22 cellular contexts compared by ENCODE assay signal in genomic region chrX:11447418-11447817, GRCh38.
"Had no signal": no experiment of that assay in that cellular context is flagged by ENCODE, and none has a peak within 500 bp of the region (broad histone marks: within the 10 kb centered on the region; RNA-seq: fewer than 3 reads in every experiment).

No MANE protein-coding gene starts in this region.

- H3K27ac ChIP-seq: foreskin keratinocyte, lower lobe of right lung, pancreas had no signal

- H3K9me3 ChIP-seq: lower lobe of right lung, pancreas, spleen, thoracic aorta had no signal

- H3K4me3 ChIP-seq: lower lobe of right lung, pancreas, spleen, thoracic aorta had no signal

- H3K4me3 Mint-ChIP-seq: activated CD4-positive, alpha-beta T cell treated with anti-CD3 and anti-CD28 coated beads, Interleukin-2, amount 10 ng/mL, durations not matched to agents 7 days and 5 days; activated CD8-positive, alpha-beta T cell treated with anti-CD3 and anti-CD28 coated beads, Interleukin-2, amount 10 ng/mL, durations not matched to agents 7 days and 5 days; activated naive CD8-positive, alpha-beta T cell treated with anti-CD3 and anti-CD28 coated beads, Interleukin-2, amount 10 ng/mL, durations not matched to agents 7 days and 5 days; activated T-cell treated with anti-CD3 and anti-CD28 coated beads, Interleukin-2, amount 50 U/mL, for 24 hours; central memory CD8-positive, alpha-beta T cell; natural killer cell; stimulated activated memory B cell treated with anti-CD40 and anti-IgM and Interleukin-4, amounts not matched to agents 10 μg/mL and 1 μg/mL and 100 μg/mL, for 72 hours; T-cell had no signal

- H3K9me3 Mint-ChIP-seq: activated CD4-positive, alpha-beta T cell treated with anti-CD3 and anti-CD28 coated beads, Interleukin-2, amount 10 ng/mL, durations not matched to agents 7 days and 5 days; activated naive CD8-positive, alpha-beta T cell treated with anti-CD3 and anti-CD28 coated beads, Interleukin-2, amount 10 ng/mL, durations not matched to agents 7 days and 5 days; activated T-cell treated with anti-CD3 and anti-CD28 coated beads, Interleukin-2, amount 50 U/mL, for 24 hours; activated T-helper 2 cell treated with anti-CD3 and anti-CD28 coated beads, Interferon-gamma antibody, Interleukin-2, Interleukin-4, amounts not matched to agents 10 μg/mL and 5 μg/mL and 100 μg/mL, durations not matched to agents 14 hours and 24 hours and 36 hours; central memory CD8-positive, alpha-beta T cell; natural killer cell; stimulated activated memory B cell treated with anti-CD40 and anti-IgM and Interleukin-4, amounts not matched to agents 10 μg/mL and 1 μg/mL and 100 μg/mL, for 72 hours; T-cell had no signal

- DNase-seq: activated CD4-positive, alpha-beta T cell treated with anti-CD3 and anti-CD28 coated beads, Interleukin-2, amount 10 ng/mL, durations not matched to agents 7 days and 5 days; activated CD8-positive, alpha-beta T cell treated with anti-CD3 and anti-CD28 coated beads, Interleukin-2, amount 10 ng/mL, durations not matched to agents 7 days and 5 days; activated naive CD4-positive, alpha-beta T cell treated with Interleukin-2 at 50 U/mL for 16 hours; activated naive CD8-positive, alpha-beta T cell treated with anti-CD3 and anti-CD28 coated beads, Interleukin-2, amount 10 ng/mL, durations not matched to agents 7 days and 5 days; activated T-cell treated with anti-CD3 and anti-CD28 coated beads, Interleukin-2, amount 50 U/mL, for 24 hours; effector CD4-positive, alpha-beta T cell; foreskin keratinocyte; glutamatergic neuron; hippocampal formation; islet precursor cell; lower lobe of right lung; natural killer cell; pancreas; spleen; stimulated activated CD4-positive, alpha-beta T cell treated with anti-CD3 and anti-CD28 coated beads, Interleukin-4, amount 100 ng/mL, for 4 hours; T-cell had no signal

- H3K27me3 ChIP-seq: foreskin keratinocyte had no signal

- H3K4me1 Mint-ChIP-seq: activated CD4-positive, alpha-beta T cell treated with anti-CD3 and anti-CD28 coated beads, Interleukin-2, amount 10 ng/mL, durations not matched to agents 7 days and 5 days; activated naive CD8-positive, alpha-beta T cell treated with anti-CD3 and anti-CD28 coated beads, Interleukin-2, amount 10 ng/mL, durations not matched to agents 7 days and 5 days; central memory CD8-positive, alpha-beta T cell; natural killer cell; stimulated activated memory B cell treated with anti-CD40 and anti-IgM and Interleukin-4, amounts not matched to agents 10 μg/mL and 1 μg/mL and 100 μg/mL, for 72 hours; T-cell had no signal

- H3K4me1 ChIP-seq: foreskin keratinocyte, lower lobe of right lung, pancreas, spleen had no signal

- ATAC-seq: activated CD8-positive, alpha-beta T cell treated with anti-CD3 and anti-CD28 coated beads, Interleukin-2, amount 10 ng/mL, durations not matched to agents 7 days and 5 days; esophagus mucosa; foreskin keratinocyte; lower lobe of right lung; natural killer cell; pancreas; stimulated activated memory B cell treated with anti-CD40 and anti-IgM and Interleukin-4, amounts not matched to agents 10 μg/mL and 1 μg/mL and 100 μg/mL, for 72 hours; T-cell had no signal

- H3K27ac Mint-ChIP-seq: activated CD4-positive, alpha-beta T cell treated with anti-CD3 and anti-CD28 coated beads, Interleukin-2, amount 10 ng/mL, durations not matched to agents 7 days and 5 days; activated CD8-positive, alpha-beta T cell treated with anti-CD3 and anti-CD28 coated beads, Interleukin-2, amount 10 ng/mL, durations not matched to agents 7 days and 5 days; activated naive CD8-positive, alpha-beta T cell treated with anti-CD3 and anti-CD28 coated beads, Interleukin-2, amount 10 ng/mL, durations not matched to agents 7 days and 5 days; activated T-cell treated with anti-CD3 and anti-CD28 coated beads, Interleukin-2, amount 50 U/mL, for 24 hours; activated T-helper 2 cell treated with anti-CD3 and anti-CD28 coated beads, Interferon-gamma antibody, Interleukin-2, Interleukin-4, amounts not matched to agents 10 μg/mL and 5 μg/mL and 100 μg/mL, durations not matched to agents 14 hours and 24 hours and 36 hours; natural killer cell; stimulated activated memory B cell treated with anti-CD40 and anti-IgM and Interleukin-4, amounts not matched to agents 10 μg/mL and 1 μg/mL and 100 μg/mL, for 72 hours; T-cell had no signal

- FAIRE-seq: pancreas, urothelium cell line had no signal

- H3K27me3 Mint-ChIP-seq: activated CD4-positive, alpha-beta T cell treated with anti-CD3 and anti-CD28 coated beads, Interleukin-2, amount 10 ng/mL, durations not matched to agents 7 days and 5 days; activated naive CD8-positive, alpha-beta T cell treated with anti-CD3 and anti-CD28 coated beads, Interleukin-2, amount 10 ng/mL, durations not matched to agents 7 days and 5 days; central memory CD8-positive, alpha-beta T cell had no signal

- H3K36me3 ChIP-seq: lower lobe of right lung, pancreas, spleen, thoracic aorta had no signal

- H3K36me3 Mint-ChIP-seq: activated naive CD8-positive, alpha-beta T cell treated with anti-CD3 and anti-CD28 coated beads, Interleukin-2, amount 10 ng/mL, durations not matched to agents 7 days and 5 days; natural killer cell; stimulated activated memory B cell treated with anti-CD40 and anti-IgM and Interleukin-4, amounts not matched to agents 10 μg/mL and 1 μg/mL and 100 μg/mL, for 72 hours; T-cell had no signal
